In the genomic region with DNA sequence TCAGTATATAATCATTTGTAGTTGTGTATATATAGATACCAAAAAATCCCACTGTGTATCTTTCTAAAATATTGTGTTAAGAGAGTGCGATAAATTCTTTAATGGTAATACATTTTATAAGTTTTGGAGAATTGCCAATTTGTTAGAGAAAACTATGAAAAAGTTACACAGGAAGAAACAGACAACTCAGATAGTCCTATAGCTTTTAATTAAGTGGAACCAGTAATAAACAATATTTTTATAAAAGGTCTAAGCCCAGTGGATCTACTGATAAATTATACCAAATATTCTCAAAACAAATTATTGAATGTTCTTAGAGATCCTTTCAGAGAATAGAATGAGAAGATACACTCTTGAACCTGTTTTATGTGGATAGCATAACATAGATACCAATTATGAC, we compare ENCODE assay signal across 33 cellular contexts.
"Had no signal": no experiment of that assay in that cellular context is flagged by ENCODE, and none has a peak within 500 bp of the region (broad histone marks: within the 10 kb centered on the region; RNA-seq: fewer than 3 reads in every experiment).

No MANE protein-coding gene starts in this region.

- ATAC-seq: activated naive CD4-positive, alpha-beta T cell treated with anti-CD3 and anti-CD28 coated beads, Interleukin-2, amount 50 U/mL, for 72 hours; activated naive CD8-positive, alpha-beta T cell treated with anti-CD3 and anti-CD28 coated beads, Interleukin-2, amount 50 U/mL, for 24 hours; activated T-cell treated with anti-CD3 and anti-CD28 coated beads, Interleukin-2, amount 50 U/mL, for 4 hours; activated T-cell treated with anti-CD3 and anti-CD28 coated beads, Interleukin-2, amount 50 U/mL, for 72 hours; activated T-helper 17 cell treated with anti-CD3 and anti-CD28 coated beads, Interleukin-2, amount 50 U/mL, for 72 hours; body of pancreas had no signal

- DNase-seq: activated effector memory CD4-positive, alpha-beta T cell treated with anti-CD3 and anti-CD28 coated beads, Interleukin-2, amount 50 U/mL, for 16 hours; activated effector memory CD4-positive, alpha-beta T cell treated with Interleukin-2 at 50 U/mL for 16 hours; activated gamma-delta T cell; activated gamma-delta T cell treated with Interleukin-2 at 50 U/mL for 16 hours; activated naive CD4-positive, alpha-beta T cell; activated naive CD4-positive, alpha-beta T cell treated with anti-CD3 and anti-CD28 coated beads for 36 hours; activated naive CD4-positive, alpha-beta T cell treated with anti-CD3 and anti-CD28 coated beads, Interleukin-2, amount 10 ng/mL, durations not matched to agents 7 days and 5 days; activated naive CD4-positive, alpha-beta T cell treated with anti-CD3 and anti-CD28 coated beads, Interleukin-2, amount 50 U/mL, for 16 hours; activated naive CD4-positive, alpha-beta T cell treated with Interleukin-2 at 50 U/mL for 16 hours; activated naive CD8-positive, alpha-beta T cell treated with anti-CD3 and anti-CD28 coated beads for 36 hours; activated naive CD8-positive, alpha-beta T cell treated with anti-CD3 and anti-CD28 coated beads, Interleukin-2, amount 10 ng/mL, durations not matched to agents 7 days and 5 days; activated naive CD8-positive, alpha-beta T cell treated with anti-CD3 and anti-CD28 coated beads, Interleukin-2, amount 50 U/mL, for 24 hours; activated T-cell treated with anti-CD3 and anti-CD28 coated beads, Interleukin-2, amount 50 U/mL, for 24 hours; activated T-cell treated with anti-CD3 and anti-CD28 coated beads, Interleukin-2, amount 50 U/mL, for 4 hours; activated T-cell treated with anti-CD3 and anti-CD28 coated beads, Interleukin-2, amount 50 U/mL, for 48 hours; activated T-cell treated with anti-CD3 and anti-CD28 coated beads, Interleukin-2, amount 50 U/mL, for 72 hours; adrenal gland; amniotic stem cell; amygdala; anterior cingulate cortex; aorta; body of pancreas; brain microvascular endothelial cell; caudate nucleus; central memory CD4-positive, alpha-beta T cell; cerebellar nuclear complex had no signal

- H3K36me3 ChIP-seq: adrenal gland, ascending aorta, brain microvascular endothelial cell had no signal

- H3K9me3 ChIP-seq: adrenal gland had no signal

- H3K27me3 ChIP-seq: adrenal gland, ascending aorta, body of pancreas, brain microvascular endothelial cell, breast epithelium, cardiac muscle cell had no signal

- H3K4me1 ChIP-seq: adrenal gland, ascending aorta, body of pancreas, breast epithelium had no signal

- H3K4me3 ChIP-seq: adrenal gland, ascending aorta, body of pancreas, breast epithelium, cardiac muscle cell had no signal

- H3K27ac ChIP-seq: adrenal gland, ascending aorta, body of pancreas, brain microvascular endothelial cell, breast epithelium, cardiac muscle cell had no signal

- FAIRE-seq: astrocyte, bronchial epithelial cell had no signal
